Comparison of ENCODE assay signal across 8 cellular contexts in the genomic region with DNA sequence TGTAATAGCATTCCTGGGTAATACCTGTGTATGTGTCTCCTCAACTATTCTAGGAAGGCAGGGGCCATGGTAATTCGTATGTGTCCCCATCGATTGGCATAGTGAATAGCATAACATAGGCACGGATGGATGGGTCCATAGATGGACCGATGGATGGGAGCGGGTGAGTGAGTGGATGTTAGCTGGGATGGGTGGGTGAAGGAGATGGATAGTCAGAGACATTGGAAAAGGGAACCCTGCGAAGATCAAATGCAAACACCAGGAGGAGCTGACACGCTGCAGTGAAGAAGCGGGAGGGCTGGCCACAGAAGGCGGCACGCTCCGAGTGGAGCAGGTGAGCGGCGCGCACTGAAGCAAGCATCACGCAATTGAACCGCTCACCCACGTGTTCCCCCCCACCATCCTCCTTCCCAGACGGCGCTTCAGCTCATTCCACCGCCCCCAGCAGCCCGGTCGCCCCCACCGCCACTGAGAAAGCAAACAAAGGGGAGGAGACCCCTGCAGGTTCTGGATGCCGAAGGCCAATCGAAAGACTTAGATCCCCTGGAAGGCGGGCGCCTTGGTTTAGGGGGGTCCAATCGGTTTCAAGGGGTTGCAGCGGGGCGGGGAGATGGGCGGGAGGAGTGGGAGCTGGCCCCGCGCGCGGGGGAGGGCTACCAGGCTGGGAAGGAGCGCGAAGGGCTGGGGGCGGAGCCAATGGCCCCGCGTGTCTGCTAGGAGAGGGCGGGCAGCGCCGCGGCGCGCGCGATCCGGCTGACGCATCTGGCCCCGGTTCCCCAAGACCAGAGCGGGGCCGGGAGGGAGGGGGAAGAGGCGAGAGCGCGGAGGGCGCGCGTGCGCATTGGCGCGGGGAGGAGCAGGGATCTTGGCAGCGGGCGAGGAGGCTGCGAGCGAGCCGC. TPM values are rescaled to one million over a fixed set of nuclear protein-coding genes. Genes with fewer than 3 reads are reported as not detected.
DNase-seq lines count a peak whose midpoint lies in the region; ATAC-seq and TF ChIP-seq lines count a peak whose summit lies in the region.

A gene (plus strand): TSS at position 839 of the 899 bp plus-strand sequence. CDS start 90 bp downstream, outside the sequence.

- POLR2A ChIA-PET in CD4-positive, alpha-beta T cell (lab: Charles Lee) = interaction anchor here (0.8 to 3.2 kb wide), 23 partner anchors 8 to 710 kb away, joined by 3 to 27 read pairs (median 5); a partner anchor contains a TSS
- POLR2A ChIA-PET in activated CD4-positive, alpha-beta memory T cell treated with anti-CD3 and anti-CD28 coated beads for 36 hours (lab: Charles Lee) = interaction anchor here (0.8 to 1.4 kb wide), 3 partner anchors 80 to 190 kb away, joined by 3 to 13 read pairs (median 3); a partner anchor contains a TSS

- H3K27ac ChIP-seq in CD4-positive, alpha-beta T cell (ENCODE audit: low read depth, low read length) = peak within 1 kb of the TSS; percentile 92
- peak within 1 kb of the TSS; percentile 7 to 95 (median 89) for H3K27ac ChIP-seq in dorsolateral prefrontal cortex

- no peaks in the 10 kb centered on the region for H3K9me3 Mint-ChIP-seq in CD4-positive, alpha-beta T cell
- H3K9me3 Mint-ChIP-seq in activated CD4-positive, alpha-beta memory T cell treated with anti-CD3 and anti-CD28 coated beads for 36 hours = peaks cover 5% of the 10 kb centered on the region

- intact Hi-C loops in CD4-positive, alpha-beta T cell (cut with DNase I, micrococcal nuclease) = loop anchor here (1.0 to 10.0 kb wide), 8 partner anchors 21 to 365 kb away; a partner anchor contains a TSS
- intact Hi-C loops in activated CD4-positive, alpha-beta memory T cell treated with anti-CD3 and anti-CD28 coated beads for 36 hours (cut with micrococcal nuclease) = loop anchor here (1.0 to 10.0 kb wide), 8 partner anchors 21 to 565 kb away; a partner anchor contains a TSS
- intact Hi-C loops in dorsolateral prefrontal cortex (cut with DNase I) = loop anchor here (1.0 to 5.0 kb wide), 5 partner anchors 21 to 177 kb away; a partner anchor contains a TSS
- intact Hi-C loops in lower leg skin (cut with DNase I; ENCODE audit: low total_unique reads) = no loop called here

- H3K4me1 Mint-ChIP-seq in CD4-positive, alpha-beta T cell (ENCODE audit: low read depth) = peaks cover 59% of the 10 kb centered on the region
- peaks cover 55% of the 10 kb centered on the region for H3K4me1 Mint-ChIP-seq in activated CD4-positive, alpha-beta memory T cell treated with anti-CD3 and anti-CD28 coated beads for 36 hours (ENCODE audit: low read depth)

- ATAC-seq in CD4-positive, alpha-beta T cell (ENCODE audit: poor library complexity) = peak; percentile 79
- ATAC-seq in GM19397 (IDR thresholded peaks at IDR 0.05; ENCODE audit: unreplicated experiment) (peak; percentile 88), HG03571 (IDR thresholded peaks at IDR 0.05; ENCODE audit: unreplicated experiment) (peak; percentile 81)

- H3K9me3 ChIP-seq in CD4-positive, alpha-beta T cell (ENCODE audit: control insufficient read depth, low read length) = no peaks in the 10 kb centered on the region

- TF ChIP-seq POLR2A in lower leg skin (IDR thresholded peaks at IDR 0.05) = no peak

- CTCF ChIA-PET in CD4-positive, alpha-beta T cell (lab: Charles Lee) = interaction anchor here (0.6 to 2.7 kb wide), 24 partner anchors 9 to 339 kb away, joined by 3 to 30 read pairs (median 4); a partner anchor contains a TSS
- CTCF ChIA-PET in activated CD4-positive, alpha-beta memory T cell treated with anti-CD3 and anti-CD28 coated beads for 36 hours (lab: Charles Lee) = interaction anchor here (0.7 to 3.4 kb wide), 17 partner anchors 9 to 230 kb away, joined by 3 to 28 read pairs (median 4); a partner anchor contains a TSS

- peak; percentile 86 for TF ChIP-seq CTCF in CD4-positive, alpha-beta T cell (IDR thresholded peaks at IDR 0.05)
- peak in 54 of 56 donors; percentile 28 to 74 (median 54) for TF ChIP-seq CTCF in dorsolateral prefrontal cortex (IDR thresholded peaks at IDR 0.05 in 54 of 56, conservative IDR thresholded peaks at IDR 0.05 in 2 of 56; ENCODE audit: low read depth in 1 of 56, partially characterized antibody in 56 of 56)
- TF ChIP-seq CTCF in lower leg skin (IDR thresholded peaks at IDR 0.05) = peak in 1 of 3 donors; percentile 27

- DNase-seq in CD4-positive, alpha-beta T cell = peak; percentile 97 to 100 (median 98)
- DNase-seq in NCI-H82 (lab: John Stamatoyannopoulos, UW) (peak; percentile 100), dorsolateral prefrontal cortex (peak; percentile 97 to 99 (median 99)), lower leg skin (ENCODE audit: low spot score in 2 of 2) (peak; percentile 96 to 99)
- peak; percentile 99 for DNase-seq in activated CD4-positive, alpha-beta memory T cell treated with anti-CD3 and anti-CD28 coated beads for 36 hours
- peak; percentile 95 to 97 for DNase-seq in stimulated activated CD4-positive, alpha-beta T cell treated with anti-CD3 and anti-CD28 coated beads, Interleukin-4, amount 100 ng/mL, for 48 hours (ENCODE audit: low read depth in 2 of 2)

- peaks cover 3% of the 10 kb centered on the region for H3K36me3 Mint-ChIP-seq in CD4-positive, alpha-beta T cell (ENCODE audit: low read depth)
- H3K36me3 Mint-ChIP-seq in activated CD4-positive, alpha-beta memory T cell treated with anti-CD3 and anti-CD28 coated beads for 36 hours = peaks cover 13% of the 10 kb centered on the region

- peak within 1 kb of the TSS; percentile 98 for H3K4me3 Mint-ChIP-seq in CD4-positive, alpha-beta T cell
- peak within 1 kb of the TSS; percentile 98 for H3K4me3 Mint-ChIP-seq in activated CD4-positive, alpha-beta memory T cell treated with anti-CD3 and anti-CD28 coated beads for 36 hours

- H3K27ac Mint-ChIP-seq in CD4-positive, alpha-beta T cell = peak within 1 kb of the TSS; percentile 83
- peak within 1 kb of the TSS; percentile 94 for H3K27ac Mint-ChIP-seq in activated CD4-positive, alpha-beta memory T cell treated with anti-CD3 and anti-CD28 coated beads for 36 hours

- no peaks in the 10 kb centered on the region for H3K27me3 Mint-ChIP-seq in CD4-positive, alpha-beta T cell
- no peaks in the 10 kb centered on the region for H3K27me3 Mint-ChIP-seq in activated CD4-positive, alpha-beta memory T cell treated with anti-CD3 and anti-CD28 coated beads for 36 hours

- H3K4me3 ChIP-seq in dorsolateral prefrontal cortex (peak within 1 kb of the TSS; percentile 65 to 88 (median 80)), lower leg skin (ENCODE audit: low read depth, poor library complexity, severe bottlenecking) (peak within 1 kb of the TSS; percentile 73)

- 0 to 1% methylated on average over 55 to 67 of the region's 67 CpGs for WGBS in lower leg skin, 2 donors

- no peaks in the 10 kb centered on the region for H3K27me3 ChIP-seq in CD4-positive, alpha-beta T cell (ENCODE audit: control insufficient read depth, insufficient read depth, low read length)
- no peaks in the 10 kb centered on the region for H3K27me3 ChIP-seq in dorsolateral prefrontal cortex

RNA-seq across cellular contexts. Expression of the gene that starts here (rescaled TPM):
- 100 to 1,000 TPM; 210 to 220 TPM for total RNA-seq in CD4-positive, alpha-beta T cell
- total RNA-seq in activated CD4-positive, alpha-beta memory T cell treated with anti-CD3 and anti-CD28 coated beads for 36 hours = 100 to 1,000 TPM; 210 to 226 TPM
- total RNA-seq in dorsolateral prefrontal cortex = 100 to 1,000 TPM in 45 of 120 experiments, 10 to 100 TPM in 75; 66.2 to 131 (median 94.9) TPM
- total RNA-seq in lower leg skin = 10 to 100 TPM in 3 of 4 donors, 1 to 10 TPM in 1; 8.5 to 16.4 (median 11.8) TPM

Comparison
In these comparisons a context has a peak if more than half of its experiments do, and no peak if none do; other contexts are left out.
1. Peak in every context shown above with its lines: DNase-seq, ATAC-seq, H3K4me3 ChIP-seq and H3K27ac ChIP-seq.